In genomic region chr21:33924079-33924765, GRCh38 we compare ENCODE assay signal across 8 cellular contexts. TPM values are rescaled to one million over a fixed set of nuclear protein-coding genes. Genes with fewer than 3 reads are reported as not detected.
A peak's percentile ranks its signal among the peaks of the same experiment; 100 is the strongest.
DNase-seq lines count a peak whose midpoint lies in the region; ATAC-seq and TF ChIP-seq lines count a peak whose summit lies in the region.

No MANE protein-coding gene starts in this region.

- peak; percentile 81 to 94 (median 88) for TF ChIP-seq CTCF in upper lobe of left lung (IDR thresholded peaks at IDR 0.05)

- no peak overlapping the region for H3K9ac ChIP-seq in GM23248

- peak; percentile 93 to 97 for ATAC-seq in upper lobe of left lung (ENCODE audit: low FRiP score in 2 of 2)

- H3K27me3 ChIP-seq in GM23248 (replicated peaks; ENCODE audit: insufficient read depth) (no peaks in the 10 kb centered on the region), upper lobe of left lung (no peaks in the 10 kb centered on the region)

- H3K36me3 ChIP-seq in GM23248 (ENCODE audit: low read depth) (no peaks in the 10 kb centered on the region), upper lobe of left lung (no peaks in the 10 kb centered on the region)

- TF ChIP-seq POLR2A in upper lobe of left lung (IDR thresholded peaks at IDR 0.05) = no peak

- WGBS in GM23248 (ENCODE audit: low coverage in 1 of 2, low lambda C conversion rate in 2 of 2, missing lambda C conversion rate in 2 of 2), 2 experiments = 9 to 13% methylated on average over 13 of the region's 13 CpGs
- WGBS in upper lobe of left lung, 2 donors = 23 to 26% methylated on average over 10 to 13 of the region's 13 CpGs

- no peaks in the 10 kb centered on the region for H3F3A ChIP-seq in GM23248 (ENCODE audit: insufficient read depth)

- TF ChIP-seq EP300 in upper lobe of left lung (IDR thresholded peaks at IDR 0.05) = no peak

- no peaks in the 10 kb centered on the region for H3K79me2 ChIP-seq in GM23248 (ENCODE audit: insufficient read depth)

- no peaks in the 10 kb centered on the region for H3K9me2 ChIP-seq in GM23248 (ENCODE audit: insufficient read depth)

- H3K4me3 ChIP-seq in GM23248 (no peak overlapping the region), upper lobe of left lung (no peak overlapping the region)

- no peak overlapping the region for H3K27ac ChIP-seq in GM23248
- H3K27ac ChIP-seq in upper lobe of left lung = no peak overlapping the region

- peak overlapping the region; percentile 62 for H3K4me2 ChIP-seq in GM23248 (ENCODE audit: unreplicated experiment)

- no peaks in the 10 kb centered on the region for H4K20me1 ChIP-seq in GM23248 (ENCODE audit: insufficient read depth)

- peak; percentile 41 for DNase-seq in DMS 273 treated with DMSO at 0.1 percent for 48 hours (lab: John Stamatoyannopoulos, UW)
- peak; percentile 88 for DNase-seq in GM23248
- peak; percentile 58 for DNase-seq in MV-4-11 (lab: John Stamatoyannopoulos, UW)
- peak; percentile 86 for DNase-seq in SK-MEL-5 (ENCODE audit: low read depth, low spot score)
- DNase-seq in activated naive CD4-positive, alpha-beta T cell treated with Interleukin-2 at 50 U/mL for 16 hours = peak; percentile 89
- DNase-seq in glomerular visceral epithelial cell (ENCODE audit: extremely low spot score) = peak; percentile 80
- peak; percentile 94 for DNase-seq in pons (ENCODE audit: low spot score)
- peak in 1 of 2 donors; percentile 90 for DNase-seq in upper lobe of left lung

- H2AFZ ChIP-seq in GM23248 = peak overlapping the region; percentile 63

- in situ Hi-C loops in GM23248 (cut with MboI) = loop anchor here (25.0 kb wide), 1 partner anchor 713 kb away; no protein-coding TSS in a partner anchor
- in situ Hi-C loops in SK-MEL-5 (cut with HindIII; ENCODE audit: low pct_unique_long_range_greater_than_20kb, low sequenced_read_pairs) = no loop called here

- H3K9me3 ChIP-seq in GM23248 (ENCODE audit: low read depth) (no peaks in the 10 kb centered on the region), upper lobe of left lung (no peaks in the 10 kb centered on the region)

- H3K4me1 ChIP-seq in GM23248 (ENCODE audit: insufficient read depth) (no peaks in the 10 kb centered on the region), upper lobe of left lung (peaks cover 0 to 7% (median 4%) of the 10 kb centered on the region in 4 donors)

RNA-seq across cellular contexts. Expression of gene ATP5PO, which starts 8.6 kb away (rescaled TPM):
- total RNA-seq in GM23248 (2014; rRNA removed; shearing (Covaris generic)) = 91.4 and 122 TPM in 2 replicates
- 236 and 237 TPM in 2 replicates for polyA plus RNA-seq in GM23248 (2016; fragmentation: Nextera tagmentation; extraction: Ambion mirVana)
- 248 and 278 TPM in 2 replicates for total RNA-seq in SK-MEL-5 (2014; rRNA removed; shearing (Covaris generic))
- polyA plus RNA-seq in SK-MEL-5 (2015; cell fraction: cytosol; rRNA removed) = 174 and 222 TPM in 2 replicates
- polyA plus RNA-seq in SK-MEL-5 (2015; cell fraction: nucleus; rRNA removed) = 47.2 and 59.7 TPM in 2 replicates
- total RNA-seq in upper lobe of left lung = 100 to 1,000 TPM in 3 of 6 donors, 10 to 100 TPM in 3; 37.7 to 131 (median 102) TPM
